Comparison of ENCODE assay signal across 1 cellular context in genomic region chr4:44425614-44426208, GRCh38.
TF ChIP-seq lines count a peak whose summit lies in the region.

No MANE protein-coding gene starts in this region.

TF ChIP-seq in GM23338, 12 proteins besides CTCF, POLR2A, EP300 and RAD21 (continued from another document):
- TF ChIP-seq ZNF462 (CRISPR knock-in tag; IDR thresholded peaks at IDR 0.05) (no peak), ETS1 (IDR thresholded peaks at IDR 0.05) (no peak), EZH2 (IDR thresholded peaks at IDR 0.05; ENCODE audit: low read depth, unreplicated experiment) (no peak), STAT1 (IDR thresholded peaks at IDR 0.05; ENCODE audit: unreplicated experiment) (no peak), CREB1 (CRISPR knock-in tag; IDR thresholded peaks at IDR 0.05; ENCODE audit: low read depth) (no peak), ZNF331 (CRISPR knock-in tag; IDR thresholded peaks at IDR 0.05; ENCODE audit: low read depth) (no peak), REST (IDR thresholded peaks at IDR 0.05; ENCODE audit: unreplicated experiment) (no peak)
